8 cellular contexts compared by ENCODE assay signal in the genomic region with DNA sequence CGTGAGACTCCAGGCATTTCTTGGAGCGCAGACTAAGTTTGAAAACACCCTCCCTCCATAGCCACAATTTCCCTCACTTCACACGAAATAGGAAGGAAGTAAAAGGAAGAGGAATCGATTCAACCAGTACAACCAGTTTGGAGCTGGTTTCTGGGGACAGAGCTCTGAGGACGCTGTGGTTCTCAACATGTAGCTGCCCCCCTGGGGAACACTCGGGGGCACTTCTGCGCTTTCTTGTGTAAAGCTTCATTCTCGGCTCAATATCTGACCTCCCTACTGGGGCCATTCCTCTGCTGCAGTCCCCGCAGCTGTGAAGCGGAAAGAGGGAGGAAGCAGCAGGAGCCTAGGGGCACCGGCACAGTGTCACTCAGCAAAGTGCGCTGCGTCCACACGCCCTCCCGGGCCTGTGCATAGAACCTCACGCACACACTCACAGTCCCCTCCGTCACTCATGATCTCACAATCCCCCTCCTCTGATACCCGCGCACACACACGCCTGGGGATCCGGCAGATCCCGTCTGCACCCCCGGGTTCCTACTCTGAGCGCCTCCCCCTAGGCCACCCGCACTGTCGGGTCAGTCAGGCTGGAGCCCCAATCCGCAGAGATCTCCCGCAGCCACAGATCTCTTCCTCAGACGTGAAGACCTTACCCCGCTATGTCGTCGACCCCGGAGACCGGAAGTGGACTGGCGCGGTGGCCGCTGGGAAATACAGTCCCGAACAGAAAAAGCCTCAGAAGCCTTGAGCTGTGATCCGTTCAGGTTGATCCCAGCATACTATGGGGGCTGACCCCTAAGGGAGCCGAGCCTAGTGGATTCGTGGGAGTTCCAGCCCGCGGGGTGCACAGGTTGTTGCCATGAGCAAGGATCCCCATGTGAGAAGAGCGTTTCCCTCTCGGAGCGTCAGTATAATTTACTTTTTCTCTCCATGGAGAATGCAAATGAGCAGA. TPM values are rescaled to one million over a fixed set of nuclear protein-coding genes. Genes with fewer than 3 reads are reported as not detected.
DNase-seq lines count a peak whose midpoint lies in the region; ATAC-seq and TF ChIP-seq lines count a peak whose summit lies in the region.

A gene (minus strand): TSS at position 688 of the 949 bp plus-strand sequence. CDS start 6,190 bp downstream, outside the sequence.

- H3K4me2 ChIP-seq in KMS-11, result peak within 1 kb of the TSS; percentile 58

- peak within 1 kb of the TSS; percentile 77 for H3K4me3 ChIP-seq in KMS-11 (IDR thresholded peaks at IDR 0.05; ENCODE audit: insufficient read depth, low read depth, low read length)

- H2AFZ ChIP-seq in KMS-11 (ENCODE audit: low read depth), result peak within 1 kb of the TSS; percentile 91

- peak; percentile 54 for DNase-seq in COR-L47 (lab: John Stamatoyannopoulos, UW)
- DNase-seq in RPMI7951 (ENCODE audit: low read depth), result peak; percentile 77
- peak; percentile 57 to 63 for DNase-seq in activated T-helper 1 cell treated with anti-CD3 and anti-CD28 coated beads, Interleukin-2, amount 50 U/mL, for 16 hours (ENCODE audit: low read depth in 1 of 2, low spot score in 1 of 2)
- peak; percentile 56 for DNase-seq in fibroblast of gingiva (ENCODE audit: low read depth)
- peak; percentile 82 for DNase-seq in myocyte (ENCODE audit: low read depth)
- DNase-seq in stimulated activated CD8-positive, alpha-beta memory T cell treated with anti-CD3 and anti-CD28 coated beads, Interleukin-7, amount 100 ng/mL, for 4 hours (ENCODE audit: low read depth in 2 of 2), result peak; percentile 58 to 66

- no peaks in the 10 kb centered on the region for H4K20me1 ChIP-seq in KMS-11 (ENCODE audit: insufficient read depth)

- no peaks in the 10 kb centered on the region for H3K36me3 ChIP-seq in KMS-11 (ENCODE audit: insufficient read depth)

- H3K4me1 ChIP-seq in KMS-11 (ENCODE audit: low read depth, poor library complexity, severe bottlenecking), result peaks cover 43% of the 10 kb centered on the region

- peak within 1 kb of the TSS; percentile 76 for H3K27ac ChIP-seq in KMS-11

- peak; percentile 53 for ATAC-seq in GM21526 (IDR thresholded peaks at IDR 0.05; ENCODE audit: low FRiP score, unreplicated experiment)

- peaks cover 31% of the 10 kb centered on the region; the same call in 1 of the 2 replicates for H3K79me2 ChIP-seq in KMS-11 (ENCODE audit: insufficient read depth, low read depth)

- no peaks in the 10 kb centered on the region for H3K27me3 ChIP-seq in KMS-11 (ENCODE audit: insufficient read depth, low read depth)

- peak within 1 kb of the TSS; percentile 79 for H3K9ac ChIP-seq in KMS-11

- no peak for TF ChIP-seq CTCF in KMS-11 (conservative IDR thresholded peaks at IDR 0.05; ENCODE audit: low read depth, low read length)

RNA-seq across cellular contexts. Expression of the gene that starts here (rescaled TPM):
- 24.3 and 26.0 TPM in 2 replicates for total RNA-seq in RPMI7951 (2014; rRNA removed; shearing (Covaris generic))
- total RNA-seq in myocyte, result 11.6 and 17.3 TPM in 2 replicates
- 5.7 TPM for polyA plus RNA-seq in myocyte (2012)

Comparison
In these comparisons a context has a peak if more than half of its experiments do, and no peak if none do; other contexts are left out.
1. Peak in every context shown above with its lines: DNase-seq, ATAC-seq, H3K4me3 ChIP-seq and H3K27ac ChIP-seq.